In the genomic region with DNA sequence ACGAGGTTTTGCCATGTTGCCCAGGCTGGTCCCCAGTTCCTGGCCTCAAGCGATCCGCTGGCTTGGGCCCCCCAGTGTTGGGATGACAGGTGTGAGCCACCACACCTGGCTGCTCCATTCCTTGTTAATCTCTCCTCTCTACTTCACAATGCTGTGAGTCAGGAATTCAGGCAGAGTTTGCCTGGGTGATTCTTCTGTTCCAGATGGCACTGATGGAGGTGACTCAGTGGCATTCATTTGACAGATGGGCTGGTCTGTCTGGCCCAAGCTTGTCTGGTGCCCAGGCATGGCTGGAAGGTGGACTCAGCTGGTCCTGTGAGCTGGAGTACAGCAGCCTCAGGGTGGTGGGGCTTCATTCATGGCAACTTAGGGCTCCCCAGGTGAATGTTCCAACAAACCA, we compare ENCODE assay signal across 17 cellular contexts. TPM values are rescaled to one million over a fixed set of nuclear protein-coding genes. Genes with fewer than 3 reads are reported as not detected.
A peak's percentile ranks its signal among the peaks of the same experiment; 100 is the strongest.
DNase-seq lines count a peak whose midpoint lies in the region; ATAC-seq and TF ChIP-seq lines count a peak whose summit lies in the region.
"Had no signal": no experiment of that assay in that cellular context is flagged by ENCODE, and none has a peak within 500 bp of the region (broad histone marks: within the 10 kb centered on the region; RNA-seq: fewer than 3 reads in every experiment).

No MANE protein-coding gene starts in this region.

- no peak overlapping the region for H3K4me3 ChIP-seq in RWPE2 (ENCODE audit: severe bottlenecking)

- H3K36me3 ChIP-seq in RWPE2 (ENCODE audit: low read depth) = no peaks in the 10 kb centered on the region

- no peak for DNase-seq in RWPE2 (ENCODE audit: low spot score)
- DNase-seq in kidney tubule cell (ENCODE audit: low spot score) = peak; percentile 20
- DNase-seq in COLO668 (lab: John Stamatoyannopoulos, UW; ENCODE audit: unreplicated experiment) = no peak
- no peak for DNase-seq in RKO (ENCODE audit: low spot score)
- DNase-seq in NCI-H187 treated with DMSO at 0.1 percent for 48 hours (lab: John Stamatoyannopoulos, UW) = no peak
- DNase-seq: C1 segment of cervical spinal cord; CD4-positive, alpha-beta T cell; COR-L47; DMS153; DMS79 treated with DMSO at 0.1 percent for 48 hours; EL; HCEC 1CT; HFFc6 had no signal

- H3K27ac ChIP-seq in RWPE2 (ENCODE audit: poor library complexity, severe bottlenecking) = no peak overlapping the region
- H3K27ac ChIP-seq: HL-60 had no signal

- no peak for TF ChIP-seq CTCF in RWPE2 (IDR thresholded peaks at IDR 0.05; ENCODE audit: poor library complexity, severe bottlenecking)

- ATAC-seq in RWPE2 (ENCODE audit: low read depth) (peak; percentile 27; the same call in 1 of the 3 replicates), esophagus mucosa (peak; percentile 52), HG02763 (IDR thresholded peaks at IDR 0.05; ENCODE audit: unreplicated experiment) (no peak)

- H3K9me3 ChIP-seq in RWPE2 (ENCODE audit: severe bottlenecking) = no peaks in the 10 kb centered on the region

- H3K4me1 ChIP-seq in RWPE2 (ENCODE audit: insufficient read depth, poor library complexity, severe bottlenecking) = no peaks in the 10 kb centered on the region

- no peaks in the 10 kb centered on the region for H3K27me3 ChIP-seq in RWPE2 (ENCODE audit: insufficient read depth, poor library complexity, severe bottlenecking)

RNA-seq across cellular contexts. Expression of gene SLC6A20, which starts 43.2 kb away (rescaled TPM):
- 0.16 TPM for total RNA-seq in esophagus mucosa
- total RNA-seq: CD4-positive, alpha-beta T cell; H4; HFFc6 had no signal
